Comparison of ENCODE assay signal across 10 cellular contexts in genomic region chr1:59674605-59675004, GRCh38.
DNase-seq lines count a peak whose midpoint lies in the region; ATAC-seq, FAIRE-seq and TF ChIP-seq lines count a peak whose summit lies in the region.
"Had no signal": no experiment of that assay in that cellular context is flagged by ENCODE, and none has a peak within 500 bp of the region (broad histone marks: within the 10 kb centered on the region; RNA-seq: fewer than 3 reads in every experiment).

No MANE protein-coding gene starts in this region.

- peak; percentile 16 for DNase-seq in EH (ENCODE audit: low read depth)
- DNase-seq in OCI-M1 (lab: John Stamatoyannopoulos, UW): peak; percentile 63
- DNase-seq in fibroblast of lung (ENCODE audit: low read depth in 2 of 2): peak; percentile 28 to 63
- DNase-seq in pancreas: peak in 1 of 6 donors; percentile 34
- no peak for DNase-seq in activated CD8-positive, alpha-beta T cell treated with anti-CD3 and anti-CD28 coated beads for 36 hours
- no peak for DNase-seq in T-helper 17 cell
- DNase-seq in iPS-NIHi11 (ENCODE audit: low spot score): no peak
- DNase-seq: activated T-cell treated with anti-CD3 and anti-CD28 coated beads, Interleukin-2, amount 50 U/mL, for 24 hours had no signal

- no peak overlapping the region for H3K4me2 ChIP-seq in fibroblast of lung (ENCODE audit: extremely low read depth, insufficient read depth, low read length)

- CTCF ChIA-PET in activated CD8-positive, alpha-beta T cell treated with anti-CD3 and anti-CD28 coated beads for 36 hours (lab: Charles Lee): interaction anchor here (1.0 kb wide), 1 partner anchor 9 kb away, joined by 3 read pairs; no protein-coding TSS in a partner anchor

- no peak for TF ChIP-seq CTCF in fibroblast of lung (conservative IDR thresholded peaks at IDR 0.05 in 1 of 2, IDR thresholded peaks at IDR 0.05 in 1 of 2; ENCODE audit: low read depth in 1 of 2, low read length in 2 of 2)
- no peak for TF ChIP-seq CTCF in pancreas (IDR thresholded peaks at IDR 0.05)
- TF ChIP-seq CTCF in activated CD8-positive, alpha-beta T cell treated with anti-CD3 and anti-CD28 coated beads for 36 hours (IDR thresholded peaks at IDR 0.05): no peak

- H2AFZ ChIP-seq in fibroblast of lung (ENCODE audit: low read length): no peak overlapping the region

- H3K4me3 Mint-ChIP-seq in activated CD8-positive, alpha-beta T cell treated with anti-CD3 and anti-CD28 coated beads for 36 hours: no peak overlapping the region
- no peak overlapping the region for H3K4me3 Mint-ChIP-seq in T-helper 17 cell
- H3K4me3 Mint-ChIP-seq: activated T-cell treated with anti-CD3 and anti-CD28 coated beads, Interleukin-2, amount 50 U/mL, for 24 hours had no signal

- ATAC-seq in pancreas (peak; percentile 45 to 66 (median 56)), T-helper 17 cell (no peak), GM21737 (IDR thresholded peaks at IDR 0.05; ENCODE audit: unreplicated experiment) (no peak)
- no peak for ATAC-seq in activated CD8-positive, alpha-beta T cell treated with anti-CD3 and anti-CD28 coated beads for 36 hours

- no peaks in the 10 kb centered on the region for H3K27me3 Mint-ChIP-seq in activated CD8-positive, alpha-beta T cell treated with anti-CD3 and anti-CD28 coated beads for 36 hours
- no peaks in the 10 kb centered on the region for H3K27me3 Mint-ChIP-seq in T-helper 17 cell
- H3K27me3 Mint-ChIP-seq: activated T-cell treated with anti-CD3 and anti-CD28 coated beads, Interleukin-2, amount 50 U/mL, for 24 hours had no signal

- no peaks in the 10 kb centered on the region for H3K36me3 Mint-ChIP-seq in activated CD8-positive, alpha-beta T cell treated with anti-CD3 and anti-CD28 coated beads for 36 hours (ENCODE audit: low read depth)
- H3K36me3 Mint-ChIP-seq in T-helper 17 cell (ENCODE audit: low read depth): peaks cover 4% of the 10 kb centered on the region

- no peaks in the 10 kb centered on the region for H3K79me2 ChIP-seq in fibroblast of lung (ENCODE audit: control insufficient read depth, insufficient read depth, low read length)

- H3K4me1 ChIP-seq in fibroblast of lung (ENCODE audit: control insufficient read depth, extremely low read depth, insufficient read depth, low read length): peaks cover 3% of the 10 kb centered on the region
- peaks cover 5 to 36% (median 17%) of the 10 kb centered on the region in 3 donors for H3K4me1 ChIP-seq in pancreas

- H3K4me3 ChIP-seq in fibroblast of lung (replicated peaks in 1 of 4; ENCODE audit: control extremely low read depth in 1 of 4, insufficient read depth in 1 of 4, low read depth in 3 of 4, low read length in 4 of 4) (no peak overlapping the region), pancreas (no peak overlapping the region)

- H3K4me1 Mint-ChIP-seq in activated CD8-positive, alpha-beta T cell treated with anti-CD3 and anti-CD28 coated beads for 36 hours (ENCODE audit: low read depth): peaks cover 3% of the 10 kb centered on the region
- peaks cover 6% of the 10 kb centered on the region for H3K4me1 Mint-ChIP-seq in T-helper 17 cell

- H3K27me3 ChIP-seq in fibroblast of lung (ENCODE audit: control insufficient read depth, insufficient read depth, low read length): no peaks in the 10 kb centered on the region
- H3K27me3 ChIP-seq in pancreas: no peaks in the 10 kb centered on the region

- FAIRE-seq in pancreas (lab: Jason Lieb, UNC): peak; percentile 53
- FAIRE-seq: GM19239 had no signal

- no peaks in the 10 kb centered on the region for H3K9me3 Mint-ChIP-seq in activated CD8-positive, alpha-beta T cell treated with anti-CD3 and anti-CD28 coated beads for 36 hours
- H3K9me3 Mint-ChIP-seq: activated T-cell treated with anti-CD3 and anti-CD28 coated beads, Interleukin-2, amount 50 U/mL, for 24 hours had no signal

- no peak overlapping the region for H3K27ac Mint-ChIP-seq in activated CD8-positive, alpha-beta T cell treated with anti-CD3 and anti-CD28 coated beads for 36 hours
- H3K27ac Mint-ChIP-seq in T-helper 17 cell: no peak overlapping the region
- H3K27ac Mint-ChIP-seq: activated T-cell treated with anti-CD3 and anti-CD28 coated beads, Interleukin-2, amount 50 U/mL, for 24 hours had no signal

- H3K36me3 ChIP-seq in fibroblast of lung (ENCODE audit: control insufficient read depth, insufficient read depth, low read length) (no peaks in the 10 kb centered on the region), pancreas (no peaks in the 10 kb centered on the region)

- intact Hi-C loops in pancreas (cut with DNase I): no loop called here
- intact Hi-C loops in activated CD8-positive, alpha-beta T cell treated with anti-CD3 and anti-CD28 coated beads for 36 hours (cut with micrococcal nuclease): no loop called here

- POLR2A ChIA-PET in activated CD8-positive, alpha-beta T cell treated with anti-CD3 and anti-CD28 coated beads for 36 hours (lab: Charles Lee): no interaction called here

- no peaks in the 10 kb centered on the region for H4K20me1 ChIP-seq in fibroblast of lung (ENCODE audit: control insufficient read depth, extremely low read depth, insufficient read depth, low read length)

- WGBS in pancreas, 2 donors: 64 to 76% methylated on average over 3 of the region's 3 CpGs

- H3K27ac ChIP-seq in fibroblast of lung (ENCODE audit: insufficient read depth, low read length) (no peak overlapping the region), pancreas (peak overlapping the region; percentile 22 to 86 (median 62))

- no peaks in the 10 kb centered on the region for H3K9me3 ChIP-seq in fibroblast of lung (ENCODE audit: control insufficient read depth, insufficient read depth, low read depth, low read length)
- no peaks in the 10 kb centered on the region for H3K9me3 ChIP-seq in pancreas
- H3K9me3 ChIP-seq in T-helper 17 cell (ENCODE audit: control insufficient read depth, low read length, poor library complexity, severe bottlenecking): no peaks in the 10 kb centered on the region

- H3K9ac ChIP-seq in fibroblast of lung (ENCODE audit: insufficient read depth, low read length): no peak overlapping the region

Comparison
In these comparisons a context has a peak if more than half of its experiments do, and no peak if none do; other contexts are left out.
1. DNase-seq: peak in EH (single experiment), OCI-M1 (single experiment) and fibroblast of lung (2 of 2); none in activated CD8-positive, alpha-beta T cell treated with anti-CD3 and anti-CD28 coated beads for 36 hours (single experiment), T-helper 17 cell (0 of 3) and iPS-NIHi11 (single experiment).
2. ATAC-seq: peak in pancreas (4 of 4); none in activated CD8-positive, alpha-beta T cell treated with anti-CD3 and anti-CD28 coated beads for 36 hours (single experiment), T-helper 17 cell (single experiment) and GM21737 (single experiment).